In genomic region chr19:45972944-45973525, GRCh38 we compare ENCODE assay signal across 11 cellular contexts. TPM values are rescaled to one million over a fixed set of nuclear protein-coding genes. Genes with fewer than 3 reads are reported as not detected.
DNase-seq lines count a peak whose midpoint lies in the region; ATAC-seq, FAIRE-seq and TF ChIP-seq lines count a peak whose summit lies in the region.
"Had no signal": no experiment of that assay in that cellular context is flagged by ENCODE, and none has a peak within 500 bp of the region (broad histone marks: within the 10 kb centered on the region; RNA-seq: fewer than 3 reads in every experiment).

No MANE protein-coding gene starts in this region.

- TF ChIP-seq RAD21 in A549 (conservative IDR thresholded peaks at IDR 0.05 in 1 of 2, IDR thresholded peaks at IDR 0.05 in 1 of 2) = no peak
- no peak for TF ChIP-seq RAD21 in neural cell (conservative IDR thresholded peaks at IDR 0.05)

- no peaks in the 10 kb centered on the region for H3F3A ChIP-seq in neural cell (ENCODE audit: insufficient read depth, low read length, poor library complexity, severe bottlenecking)

- H3K4me1 Mint-ChIP-seq in endodermal cell = no peaks in the 10 kb centered on the region
- peaks cover 18% of the 10 kb centered on the region for H3K4me1 Mint-ChIP-seq in CD4-positive, alpha-beta T cell (ENCODE audit: low read depth)

- WGBS in A549 (ENCODE audit: missing lambda C conversion rate) = 0% methylated on average over 1 of the region's 52 CpGs
- 3% methylated on average over 29 of the region's 52 CpGs; no CpG with 5 or more reads in 1 of the 2 experiments for WGBS in endodermal cell (ENCODE audit: insufficient coverage in 1 of 2, insufficient read length in 1 of 2), 2 experiments

- H3K9me3 ChIP-seq in A549 = no peaks in the 10 kb centered on the region
- no peaks in the 10 kb centered on the region for H3K9me3 ChIP-seq in HAP-1
- H3K9me3 ChIP-seq in endodermal cell (ENCODE audit: control insufficient read depth, low read length) = no peaks in the 10 kb centered on the region
- H3K9me3 ChIP-seq in neural cell (ENCODE audit: low read length) = no peaks in the 10 kb centered on the region
- no peaks in the 10 kb centered on the region for H3K9me3 ChIP-seq in CD4-positive, alpha-beta T cell (ENCODE audit: control insufficient read depth, low read length)

- no peak for ATAC-seq in A549
- ATAC-seq in CD4-positive, alpha-beta T cell (ENCODE audit: poor library complexity) = no peak
- no peak for ATAC-seq in HG03108 (IDR thresholded peaks at IDR 0.05; ENCODE audit: unreplicated experiment)

- intact Hi-C loops in CD4-positive, alpha-beta T cell (cut with DNase I, micrococcal nuclease) = no loop called here

- peaks cover 66% of the 10 kb centered on the region for H3K79me2 ChIP-seq in neural cell (replicated peaks; ENCODE audit: insufficient read depth, low read length)

- peaks cover 91% of the 10 kb centered on the region for H3K27me3 Mint-ChIP-seq in endodermal cell (ENCODE audit: insufficient read depth)
- peaks cover 83% of the 10 kb centered on the region for H3K27me3 Mint-ChIP-seq in CD4-positive, alpha-beta T cell

- no peaks in the 10 kb centered on the region for H3K9me2 ChIP-seq in neural cell (ENCODE audit: insufficient read depth, low read length)

- H3K36me3 Mint-ChIP-seq in endodermal cell (ENCODE audit: low read depth) = no peaks in the 10 kb centered on the region
- no peaks in the 10 kb centered on the region for H3K36me3 Mint-ChIP-seq in CD4-positive, alpha-beta T cell (ENCODE audit: low read depth)
- H3K36me3 Mint-ChIP-seq: activated CD8-positive, alpha-beta memory T cell treated with anti-CD3 and anti-CD28 coated beads, Interleukin-2, amount 10 ng/mL, durations not matched to agents 7 days and 5 days had no signal

- H3K9ac ChIP-seq in endodermal cell (ENCODE audit: extremely low read depth, low read length, poor library complexity, severe bottlenecking) = no peak overlapping the region
- H3K9ac ChIP-seq in neural cell (ENCODE audit: low read length) = peak overlapping the region; percentile 98

- TF ChIP-seq CTCF in A549 (IDR thresholded peaks at IDR 0.05) (no peak), endodermal cell (conservative IDR thresholded peaks at IDR 0.05) (no peak), neural cell (IDR thresholded peaks at IDR 0.05; ENCODE audit: poor library complexity, severe bottlenecking) (no peak)
- TF ChIP-seq CTCF in CD4-positive, alpha-beta T cell (IDR thresholded peaks at IDR 0.05) = no peak

- CTCF ChIA-PET in A549 (lab: Yijun Ruan, JAX) = interaction anchor here (1.0 kb wide), 1 partner anchor 17 kb away, joined by 3 read pairs; no protein-coding TSS in a partner anchor
- CTCF ChIA-PET in CD4-positive, alpha-beta T cell (lab: Charles Lee) = no interaction called here

- H3K27ac ChIP-seq in A549 (peak overlapping the region; percentile 23 to 71; a peak in 4 of 6 replicates), endodermal cell (ENCODE audit: low read depth, low read length) (no peak overlapping the region), neural cell (ENCODE audit: low read length) (peak overlapping the region; percentile 92)
- H3K27ac ChIP-seq in CD4-positive, alpha-beta T cell (ENCODE audit: low read depth, low read length) = no peak overlapping the region

- peaks cover 17% of the 10 kb centered on the region; the same call in 2 of the 3 replicates for H3K4me1 ChIP-seq in A549
- no peaks in the 10 kb centered on the region for H3K4me1 ChIP-seq in HAP-1
- no peaks in the 10 kb centered on the region for H3K4me1 ChIP-seq in endodermal cell (ENCODE audit: control insufficient read depth, insufficient read depth, low read length)

- no peaks in the 10 kb centered on the region for H3K36me3 ChIP-seq in HAP-1 (replicated peaks)
- H3K36me3 ChIP-seq in endodermal cell (ENCODE audit: control insufficient read depth, insufficient read depth, low read length) = no peaks in the 10 kb centered on the region
- no peaks in the 10 kb centered on the region for H3K36me3 ChIP-seq in neural cell (ENCODE audit: insufficient read depth, low read length)

- H3K4me3 ChIP-seq in A549 (peak overlapping the region; percentile 55), HAP-1 (peak overlapping the region; percentile 20), endodermal cell (ENCODE audit: low read length) (no peak overlapping the region), neural cell (ENCODE audit: low read length) (peak overlapping the region; percentile 71)

- H3K4me3 Mint-ChIP-seq in endodermal cell = peak overlapping the region; percentile 20
- H3K4me3 Mint-ChIP-seq in CD4-positive, alpha-beta T cell = no peak overlapping the region
- H3K4me3 Mint-ChIP-seq: activated CD8-positive, alpha-beta memory T cell treated with anti-CD3 and anti-CD28 coated beads, Interleukin-2, amount 10 ng/mL, durations not matched to agents 7 days and 5 days had no signal

- TF ChIP-seq EP300 in A549 (IDR thresholded peaks at IDR 0.05) (no peak), neural cell (conservative IDR thresholded peaks at IDR 0.05; ENCODE audit: poor library complexity, severe bottlenecking) (no peak)

- no peak overlapping the region for H3K27ac Mint-ChIP-seq in endodermal cell
- no peak overlapping the region for H3K27ac Mint-ChIP-seq in CD4-positive, alpha-beta T cell
- H3K27ac Mint-ChIP-seq: activated CD8-positive, alpha-beta memory T cell treated with anti-CD3 and anti-CD28 coated beads, Interleukin-2, amount 10 ng/mL, durations not matched to agents 7 days and 5 days had no signal

- no peak for TF ChIP-seq POLR2A in A549 (IDR thresholded peaks at IDR 0.05; ENCODE audit: low read length)

- DNase-seq in A549 (ENCODE audit: low read depth in 1 of 2, low spot score in 1 of 2) = no peak
- no peak for DNase-seq in HAP-1 (ENCODE audit: low spot score in 2 of 2)
- DNase-seq in endodermal cell = no peak
- no peak for DNase-seq in CD4-positive, alpha-beta T cell
- DNase-seq in NOMO-1 treated with dmso at 0.1 percent for 144 hours (lab: John Stamatoyannopoulos, UW; ENCODE audit: unreplicated experiment) = no peak
- DNase-seq in HPDE6-E6E7 (ENCODE audit: extremely low spot score) = no peak
- DNase-seq: cortex of kidney had no signal

- POLR2A ChIA-PET in A549 (lab: Yijun Ruan, JAX) = no interaction called here
- POLR2A ChIA-PET in CD4-positive, alpha-beta T cell (lab: Charles Lee) = interaction anchor here (0.8 kb wide), 1 partner anchor 22 kb away, joined by 3 read pairs; the partner anchor contains the start of gene CCDC61

- H3K27me3 ChIP-seq in HAP-1 (ENCODE audit: low read depth) (peaks cover 20% of the 10 kb centered on the region), endodermal cell (ENCODE audit: control insufficient read depth, insufficient read depth, low read length, poor library complexity, severe bottlenecking) (peaks cover 81% of the 10 kb centered on the region), neural cell (ENCODE audit: insufficient read depth, low read depth, low read length) (no peaks in the 10 kb centered on the region)
- peaks cover 59% of the 10 kb centered on the region for H3K27me3 ChIP-seq in CD4-positive, alpha-beta T cell (ENCODE audit: control insufficient read depth, insufficient read depth, low read length)

- H4K20me1 ChIP-seq in neural cell (ENCODE audit: insufficient read depth) = peaks cover 6% of the 10 kb centered on the region

- H2AFZ ChIP-seq in neural cell (ENCODE audit: low read depth, low read length) = no peak overlapping the region

- no peak for FAIRE-seq in A549 (lab: Jason Lieb, UNC)

- in situ Hi-C loops in HAP-1 (cut with MboI; ENCODE audit: low sequenced_read_pairs) = no loop called here

- no peaks in the 10 kb centered on the region for H3K9me3 Mint-ChIP-seq in endodermal cell
- no peaks in the 10 kb centered on the region for H3K9me3 Mint-ChIP-seq in CD4-positive, alpha-beta T cell

- peak overlapping the region; percentile 99 for H3K4me2 ChIP-seq in A549
- H3K4me2 ChIP-seq in neural cell (ENCODE audit: low read length) = peak overlapping the region; percentile 52

RNA-seq across cellular contexts. Expression of gene NOVA2, which starts 0.6 kb away (rescaled TPM):
- polyA plus RNA-seq in A549 (2011; rRNA removed) (0.06 and 0.17 TPM in 2 replicates), A549 (2017; fragmentation: RNase III; extraction: RNeasy Plus Mini Kit Qiagen cat#74134 plus additional on column Dnase treatment) (0.13 to 0.30 TPM (median 0.24 TPM) in 3 replicates), neural cell (7.6 and 9.3 TPM in 2 replicates)
- 0.03 and 0.04 TPM in 2 replicates for polyA plus RNA-seq in A549 (2012; cell fraction: cytosol; rRNA removed)
- polyA plus RNA-seq in A549 (2012; cell fraction: nucleus; rRNA removed) = 0.07 and 0.09 TPM in 2 replicates
- polyA minus RNA-seq in A549 (2011; rRNA and poly(A)+ RNA removed) = 0.24 and 0.25 TPM in 2 replicates
- total RNA-seq in endodermal cell = under 1 TPM; 0.64 to 0.91 TPM
- 25.8 TPM for polyA plus RNA-seq in endodermal cell (2013, experiment 1 of 2)
- 23.3 TPM for polyA plus RNA-seq in endodermal cell (2013, experiment 2 of 2)
- polyA minus RNA-seq in neural cell = 18.0 and 27.3 TPM in 2 replicates
- total RNA-seq in CD4-positive, alpha-beta T cell = not detected

RNA-seq across cellular contexts. Expression of gene CCDC61, which starts 22.2 kb away (rescaled TPM):
- 3.2 and 4.1 TPM in 2 replicates for polyA plus RNA-seq in A549 (2011; rRNA removed)
- 6.9 and 8.2 TPM in 2 replicates for polyA plus RNA-seq in A549 (2012; cell fraction: cytosol; rRNA removed)
- polyA plus RNA-seq in A549 (2012; cell fraction: nucleus; rRNA removed) = 17.3 and 20.1 TPM in 2 replicates
- 6.9 to 9.0 TPM (median 8.2 TPM) in 3 replicates for polyA plus RNA-seq in A549 (2017; fragmentation: RNase III; extraction: RNeasy Plus Mini Kit Qiagen cat#74134 plus additional on column Dnase treatment)
- polyA minus RNA-seq in A549 (2011; rRNA and poly(A)+ RNA removed) = 6.7 and 11.7 TPM in 2 replicates
- 10 to 100 TPM; 23.2 to 23.6 TPM for total RNA-seq in endodermal cell
- 12.8 TPM for polyA plus RNA-seq in endodermal cell (2013, experiment 1 of 2)
- polyA plus RNA-seq in endodermal cell (2013, experiment 2 of 2) = 9.6 TPM
- 0.82 and 1.4 TPM in 2 replicates for polyA plus RNA-seq in neural cell
- polyA minus RNA-seq in neural cell = 2.7 and 11.9 TPM in 2 replicates
- 1 to 10 TPM; 4.9 to 6.6 TPM for total RNA-seq in CD4-positive, alpha-beta T cell

RNA-seq across cellular contexts. Expression of gene PGLYRP1, which starts 49.8 kb away (rescaled TPM):
- polyA plus RNA-seq in A549 (2011; rRNA removed) = not detected in 2 replicates
- polyA plus RNA-seq in A549 (2012; cell fraction: cytosol; rRNA removed) = not detected in 2 replicates
- not detected in 2 replicates for polyA plus RNA-seq in A549 (2012; cell fraction: nucleus; rRNA removed)
- polyA plus RNA-seq in A549 (2017; fragmentation: RNase III; extraction: RNeasy Plus Mini Kit Qiagen cat#74134 plus additional on column Dnase treatment) = not detected in 3 replicates
- polyA minus RNA-seq in A549 (2011; rRNA and poly(A)+ RNA removed) = not detected in 2 replicates
- not detected for total RNA-seq in endodermal cell
- not detected for polyA plus RNA-seq in endodermal cell (2013, experiment 1 of 2)
- not detected for polyA plus RNA-seq in endodermal cell (2013, experiment 2 of 2)
- polyA plus RNA-seq in neural cell = not detected in 2 replicates
- not detected in 2 replicates for polyA minus RNA-seq in neural cell
- total RNA-seq in CD4-positive, alpha-beta T cell = not detected
- total RNA-seq: activated CD8-positive, alpha-beta memory T cell treated with anti-CD3 and anti-CD28 coated beads, Interleukin-2, amount 10 ng/mL, durations not matched to agents 7 days and 5 days; renal cortical epithelial cell had no signal

RNA-seq across cellular contexts. Expression of gene NANOS2, which starts 58.5 kb away (rescaled TPM):
- not detected in 2 replicates for polyA plus RNA-seq in A549 (2011; rRNA removed)
- not detected in 2 replicates for polyA plus RNA-seq in A549 (2012; cell fraction: cytosol; rRNA removed)
- polyA plus RNA-seq in A549 (2012; cell fraction: nucleus; rRNA removed) = not detected in 2 replicates
- not detected in 3 replicates for polyA plus RNA-seq in A549 (2017; fragmentation: RNase III; extraction: RNeasy Plus Mini Kit Qiagen cat#74134 plus additional on column Dnase treatment)
- not detected in 2 replicates for polyA minus RNA-seq in A549 (2011; rRNA and poly(A)+ RNA removed)
- not detected for total RNA-seq in endodermal cell
- not detected for polyA plus RNA-seq in endodermal cell (2013, experiment 1 of 2)
- not detected for polyA plus RNA-seq in endodermal cell (2013, experiment 2 of 2)
- polyA plus RNA-seq in neural cell = 0.18 and 0.64 TPM in 2 replicates
- polyA minus RNA-seq in neural cell = not detected in 2 replicates
- not detected for total RNA-seq in CD4-positive, alpha-beta T cell
- total RNA-seq: renal cortical epithelial cell had no signal

Comparison
In these comparisons a context has a peak if more than half of its experiments do, and no peak if none do; other contexts are left out.
1. H3K27ac ChIP-seq: peak in A549 (2 of 2) and neural cell (single experiment); none in endodermal cell (single experiment) and CD4-positive, alpha-beta T cell (single experiment).